In genomic region chr2:187541086-187542085, GRCh38 we compare ENCODE assay signal across 9 cellular contexts. TPM values are rescaled to one million over a fixed set of nuclear protein-coding genes. Genes with fewer than 3 reads are reported as not detected.
DNase-seq lines count a peak whose midpoint lies in the region; ATAC-seq, FAIRE-seq and TF ChIP-seq lines count a peak whose summit lies in the region.
"Had no signal": no experiment of that assay in that cellular context is flagged by ENCODE, and none has a peak within 500 bp of the region (broad histone marks: within the 10 kb centered on the region; RNA-seq: fewer than 3 reads in every experiment).

No MANE protein-coding gene starts in this region.

- no peaks in the 10 kb centered on the region for H3K79me2 ChIP-seq in H1 (ENCODE audit: control insufficient read depth in 1 of 2, insufficient read depth in 2 of 2, low read length in 2 of 2)

- H3K4ac ChIP-seq in H1 (replicated peaks; ENCODE audit: insufficient read length, low read depth, low read length), result no peak overlapping the region

- peak overlapping the region; percentile 84; the same call in 1 of the 2 replicates for H2AFZ ChIP-seq in H1 (ENCODE audit: low read length)

- no peak overlapping the region for H3K56ac ChIP-seq in H1 (replicated peaks; ENCODE audit: insufficient read length, low read depth, low read length)

- H3K14ac ChIP-seq in H1 (ENCODE audit: insufficient read length), result no peak overlapping the region

- no peaks in the 10 kb centered on the region for H3K9me3 ChIP-seq in H1 (ENCODE audit: insufficient read depth in 2 of 2, low read depth in 1 of 2, low read length in 1 of 2)

- H3K27ac Mint-ChIP-seq in mesothelial cell of epicardium (peak overlapping the region; percentile 68), T-cell (no peak overlapping the region)

- H4K5ac ChIP-seq in H1 (ENCODE audit: insufficient read length, low read depth, low read length), result no peak overlapping the region

- H3K27ac ChIP-seq in H1 (ENCODE audit: low read depth, low read length), result no peak overlapping the region

- peaks cover 15% of the 10 kb centered on the region for H3K9me3 Mint-ChIP-seq in mesothelial cell of epicardium
- H3K9me3 Mint-ChIP-seq in T-cell, result peaks cover 0 to 6% (median 0%) of the 10 kb centered on the region in 3 donors

- no peak overlapping the region for H3K18ac ChIP-seq in H1 (ENCODE audit: extremely low read depth, low read length)

- no peak for FAIRE-seq in H1 (lab: Jason Lieb, UNC)

- TF ChIP-seq EP300 in H1 (IDR thresholded peaks at IDR 0.05; ENCODE audit: borderline replicate concordance in 1 of 2, low read depth in 2 of 2, low read length in 2 of 2), result no peak

- ATAC-seq in T-cell (replicated peaks in 1 of 4), result no peak

- H3K4me1 ChIP-seq in H1 (replicated peaks in 1 of 4; ENCODE audit: control insufficient read depth in 3 of 4, insufficient read depth in 4 of 4, low read length in 3 of 4), result peaks cover 0 to 8% (median 3%) of the 10 kb centered on the region in 4 experiments; a peak in 3 of 7 replicates

- H4K20me1 ChIP-seq in H1 (replicated peaks in 1 of 2; ENCODE audit: control insufficient read depth in 1 of 2, insufficient read depth in 2 of 2, low read length in 2 of 2), result no peaks in the 10 kb centered on the region

- DNase-seq in NCI-H460 (ENCODE audit: extremely low read depth, low read depth), result peak; percentile 95
- DNase-seq in H1 (ENCODE audit: low read depth in 1 of 2, low spot score in 2 of 2), result no peak
- DNase-seq in mesothelial cell of epicardium (ENCODE audit: low spot score in 2 of 2, unreplicated experiment in 2 of 2), result no peak
- no peak for DNase-seq in T-helper 2 cell
- no peak for DNase-seq in 8988T
- no peak for DNase-seq in GF-D8 (lab: John Stamatoyannopoulos, UW)
- no peak for DNase-seq in T-cell
- DNase-seq: activated effector memory CD4-positive, alpha-beta T cell treated with anti-CD3 and anti-CD28 coated beads, Interleukin-2, amount 50 U/mL, for 16 hours; NCI-H2029 treated with DMSO at 0.1 percent for 48 hours had no signal

- no peak overlapping the region for H3K23ac ChIP-seq in H1 (ENCODE audit: insufficient read length)

- POLR2A ChIA-PET in H1 (lab: Charles Lee; ENCODE audit: partially characterized antibody) (interaction anchor here (1.0 kb wide), 1 partner anchor 14 kb away, joined by 3 read pairs; no protein-coding TSS in a partner anchor), T-cell (lab: Charles Lee) (no interaction called here)

- no peak for TF ChIP-seq POLR2A in H1 (IDR thresholded peaks at IDR 0.05; ENCODE audit: control extremely low read depth in 1 of 2, low read depth in 2 of 2, low read length in 2 of 2)

- no peak overlapping the region for H3K4me2 ChIP-seq in H1 (ENCODE audit: insufficient read depth in 1 of 2, low read depth in 2 of 2, low read length in 2 of 2)

- TF ChIP-seq CTCF in H1 (IDR thresholded peaks at IDR 0.05; ENCODE audit: control extremely low read depth in 1 of 3, insufficient read depth in 1 of 3, low read depth in 1 of 3, low read length in 3 of 3) (no peak), mesothelial cell of epicardium (IDR thresholded peaks at IDR 0.05; ENCODE audit: unreplicated experiment) (no peak)

- H3K9ac ChIP-seq in H1 (replicated peaks in 1 of 4; ENCODE audit: extremely low read depth in 1 of 4, low read depth in 3 of 4, low read length in 3 of 4), result no peak overlapping the region

- H2BK5ac ChIP-seq in H1 (ENCODE audit: low read depth, low read length), result no peak overlapping the region

- no peak overlapping the region for H2AK5ac ChIP-seq in H1 (ENCODE audit: low read depth, low read length)

- H3K27me3 Mint-ChIP-seq in mesothelial cell of epicardium (ENCODE audit: low read depth) (no peaks in the 10 kb centered on the region), T-cell (no peaks in the 10 kb centered on the region)

- 74% methylated on average over 7 of the region's 7 CpGs; no CpG with 5 or more reads in 1 of the 2 experiments for WGBS in H1 (ENCODE audit: extremely low coverage in 1 of 2, insufficient coverage in 1 of 2, insufficient read length in 1 of 2, insufficient replicate concordance in 2 of 2, low coverage in 1 of 2, low lambda C conversion rate in 2 of 2, missing lambda C conversion rate in 1 of 2), 2 experiments

- H3K4me3 ChIP-seq in H1 (ENCODE audit: extremely low read depth in 1 of 4, insufficient read depth in 2 of 4, low read depth in 3 of 4, low read length in 4 of 4), result no peak overlapping the region

- H2BK12ac ChIP-seq in H1 (ENCODE audit: low read depth, low read length), result no peak overlapping the region

- H3K79me1 ChIP-seq in H1 (ENCODE audit: low read depth, low read length), result no peaks in the 10 kb centered on the region

- H4K8ac ChIP-seq in H1 (ENCODE audit: extremely low read depth, insufficient read depth, low read length), result no peak overlapping the region

- no peak for TF ChIP-seq RAD21 in H1 (IDR thresholded peaks at IDR 0.05 in 1 of 2, conservative IDR thresholded peaks at IDR 0.05 in 1 of 2; ENCODE audit: low read depth in 2 of 2, low read length in 2 of 2)

- H3K4me1 Mint-ChIP-seq in mesothelial cell of epicardium (peaks cover 47% of the 10 kb centered on the region), T-cell (no peaks in the 10 kb centered on the region)

- no peak overlapping the region for H3K4me3 Mint-ChIP-seq in mesothelial cell of epicardium
- H3K4me3 Mint-ChIP-seq in T-cell, result no peak overlapping the region

- H3K36me3 ChIP-seq in H1 (ENCODE audit: control insufficient read depth in 2 of 4, insufficient read depth in 4 of 4, low read length in 3 of 4), result no peaks in the 10 kb centered on the region

- H3K36me3 Mint-ChIP-seq in mesothelial cell of epicardium, result peaks cover 27% of the 10 kb centered on the region
- H3K36me3 Mint-ChIP-seq in T-cell, result no peaks in the 10 kb centered on the region

- H3K27me3 ChIP-seq in H1 (replicated peaks in 1 of 4; ENCODE audit: control insufficient read depth in 3 of 4, extremely low read depth in 1 of 4, insufficient read depth in 3 of 4, low read length in 3 of 4), result no peaks in the 10 kb centered on the region

- H3K23me2 ChIP-seq in H1 (ENCODE audit: low read depth, low read length), result no peaks in the 10 kb centered on the region; the same call in 1 of the 2 replicates

- H2BK20ac ChIP-seq in H1 (ENCODE audit: low read length), result no peak overlapping the region

- H2BK120ac ChIP-seq in H1 (replicated peaks; ENCODE audit: low read depth, low read length), result no peak overlapping the region

- H2BK15ac ChIP-seq in H1 (ENCODE audit: low read length), result no peak overlapping the region; the same call in 1 of the 2 replicates

- CTCF ChIA-PET in H1 (lab: Charles Lee; ENCODE audit: partially characterized antibody) (interaction anchor here (1.0 to 1.7 kb wide), 2 partner anchors 40 to 41 kb away, joined by 3 to 7 read pairs; no protein-coding TSS in a partner anchor), T-cell (lab: Charles Lee) (no interaction called here)

- H4K91ac ChIP-seq in H1 (replicated peaks; ENCODE audit: insufficient read length, low read length), result no peak overlapping the region

TF ChIP-seq in H1, 55 proteins besides CTCF, POLR2A, EP300 and RAD21:
- TF ChIP-seq TAF1 (IDR thresholded peaks at IDR 0.05; ENCODE audit: low read depth, low read length), result no peak
- TF ChIP-seq ATF3 (IDR thresholded peaks at IDR 0.05; ENCODE audit: insufficient read depth, low read depth, low read length), result no peak
- no peak for TF ChIP-seq CBX8 (IDR thresholded peaks at IDR 0.05; ENCODE audit: borderline replicate concordance, low read depth, low read length)
- TF ChIP-seq SIX5 (IDR thresholded peaks at IDR 0.05; ENCODE audit: low read depth, low read length), result no peak
- TF ChIP-seq SP1 (IDR thresholded peaks at IDR 0.05; ENCODE audit: low read depth, low read length), result no peak
- no peak for TF ChIP-seq FOSL1 (IDR thresholded peaks at IDR 0.05; ENCODE audit: insufficient read depth, low read depth, low read length)
- no peak for TF ChIP-seq CEBPB (IDR thresholded peaks at IDR 0.05; ENCODE audit: low read depth, low read length)
- TF ChIP-seq NANOG (IDR thresholded peaks at IDR 0.05; ENCODE audit: insufficient read depth, low read depth, low read length, poor library complexity, severe bottlenecking), result no peak
- TF ChIP-seq CREB1 (IDR thresholded peaks at IDR 0.05), result no peak

RNA-seq across cellular contexts. Expression of gene TFPI, which starts 12.8 kb away (rescaled TPM):
- total RNA-seq in NCI-H460 (2014; rRNA removed; shearing (Covaris generic)), result 209 and 219 TPM in 2 replicates
- 106 and 110 TPM in 2 replicates for polyA plus RNA-seq in NCI-H460 (2014; cell fraction: nucleus; rRNA removed)
- total RNA-seq in H1 (2021; fragmentation: NEBNext Ultra II Directional; extraction: Animal tissue kit (Norgen Biotek cat#: 25700)), result 6.8 and 7.1 TPM in 2 replicates
- 0.71 and 2.0 TPM in 2 replicates for polyA plus RNA-seq in H1 (2011; rRNA removed)
- 0.89 TPM for polyA plus RNA-seq in H1 (2011; cell fraction: cytosol; rRNA removed)
- 1.0 TPM for polyA plus RNA-seq in H1 (2011; cell fraction: nucleus; rRNA removed)
- polyA plus RNA-seq in H1 (2012, experiment 1 of 2), result 3.1 to 9.6 TPM (median 3.9 TPM) in 4 replicates
- 0.25 TPM for polyA plus RNA-seq in H1 (2012, experiment 2 of 2)
- 6.4 TPM for polyA plus RNA-seq in H1 (2013, experiment 1 of 2)
- polyA plus RNA-seq in H1 (2013, experiment 2 of 2), result 6.3 TPM
- 2.4 and 3.7 TPM in 2 replicates for polyA minus RNA-seq in H1 (2011; rRNA and poly(A)+ RNA removed)
- polyA minus RNA-seq in H1 (2011; cell fraction: cytosol; rRNA and poly(A)+ RNA removed), result 3.3 TPM
- 5.6 TPM for polyA minus RNA-seq in H1 (2011; cell fraction: nucleus; rRNA and poly(A)+ RNA removed)
- 80.0 to 89.7 TPM (median 87.9 TPM) in 3 replicates for total RNA-seq in mesothelial cell of epicardium
- 1 to 10 TPM in 3 of 5 donors, under 1 TPM in 2; 0.47 to 1.5 (median 1.0) TPM for total RNA-seq in T-cell
